Comparison of ENCODE assay signal across 20 cellular contexts in the genomic region with DNA sequence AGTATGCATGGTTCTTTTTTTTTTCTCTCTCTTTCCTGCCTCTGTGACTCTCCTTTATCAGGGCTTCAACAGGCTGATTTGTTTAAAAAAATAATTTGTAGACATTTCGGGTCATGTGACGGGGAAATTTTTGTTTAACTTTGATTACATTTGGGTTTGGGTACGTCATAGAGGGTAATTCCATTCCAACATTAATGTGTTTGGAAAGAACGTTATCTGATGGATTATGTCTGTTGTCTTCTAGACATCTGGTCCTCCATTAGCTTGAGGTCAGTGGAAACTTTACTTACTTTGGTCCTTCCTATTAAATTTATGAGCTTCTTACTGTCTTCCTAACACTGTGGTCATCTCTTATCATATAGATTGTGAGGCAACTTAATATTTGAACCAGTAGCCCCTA.
DNase-seq lines count a peak whose midpoint lies in the region; ATAC-seq and TF ChIP-seq lines count a peak whose summit lies in the region.
"Had no signal": no experiment of that assay in that cellular context is flagged by ENCODE, and none has a peak within 500 bp of the region (broad histone marks: within the 10 kb centered on the region; RNA-seq: fewer than 3 reads in every experiment).

No MANE protein-coding gene starts in this region.

- H3K9me2 ChIP-seq in PC-3 (replicated peaks; ENCODE audit: low read length) = no peaks in the 10 kb centered on the region

- H3K79me2 ChIP-seq in DND-41 (ENCODE audit: insufficient read depth, low read length) (peaks cover 84% of the 10 kb centered on the region), PC-3 (ENCODE audit: low read length) (peaks cover 42% of the 10 kb centered on the region)

- H3K36me3 Mint-ChIP-seq in activated naive CD8-positive, alpha-beta T cell treated with anti-CD3 and anti-CD28 coated beads for 36 hours = peaks cover 49% of the 10 kb centered on the region
- peaks cover 34% of the 10 kb centered on the region for H3K36me3 Mint-ChIP-seq in mesothelial cell of epicardium

- in situ Hi-C loops in IMR-90 (cut with MboI; ENCODE audit: low sequenced_read_pairs) = loop anchor here (25.0 kb wide), 1 partner anchor 524 kb away; no protein-coding TSS in a partner anchor

- H2AFZ ChIP-seq in DND-41 (ENCODE audit: low read depth, low read length) (no peak overlapping the region), IMR-90 (replicated peaks; ENCODE audit: low read length, poor library complexity) (no peak overlapping the region), PC-3 (ENCODE audit: low read length) (no peak overlapping the region)

- H3K27ac ChIP-seq in DND-41 (ENCODE audit: low read length) (0 out of 2 replicates have a peak overlapping the region, but pooled peaks have one; percentile 9), IMR-90 (ENCODE audit: insufficient read depth, low read length) (peak overlapping the region; percentile 46; the same call in 1 of the 2 replicates), PC-3 (ENCODE audit: low read length) (no peak overlapping the region)
- H3K27ac ChIP-seq: C4-2B, HL-60 had no signal

- no peak overlapping the region for H2AK9ac ChIP-seq in IMR-90 (replicated peaks; ENCODE audit: low read depth, low read length, poor library complexity)

- no peaks in the 10 kb centered on the region for H3K9me3 ChIP-seq in DND-41 (ENCODE audit: insufficient read depth, low read length, severe bottlenecking)
- H3K9me3 ChIP-seq in IMR-90 (ENCODE audit: control insufficient read depth, insufficient read depth, low read length) = no peaks in the 10 kb centered on the region
- H3K9me3 ChIP-seq in PC-3 (ENCODE audit: low read length) = no peaks in the 10 kb centered on the region

- no peaks in the 10 kb centered on the region for H3K27me3 ChIP-seq in DND-41 (ENCODE audit: insufficient read depth, low read length, poor library complexity)
- no peaks in the 10 kb centered on the region for H3K27me3 ChIP-seq in IMR-90 (ENCODE audit: control insufficient read depth, insufficient read depth, low read length)
- H3K27me3 ChIP-seq in PC-3 (ENCODE audit: low read length) = no peaks in the 10 kb centered on the region

- no peak overlapping the region for H4K8ac ChIP-seq in IMR-90 (ENCODE audit: low read depth in 2 of 2, low read length in 2 of 2)

- CTCF ChIA-PET in IMR-90 (lab: Yijun Ruan, JAX) = no interaction called here
- CTCF ChIA-PET in PC-3 (lab: Charles Lee) = interaction anchor here (0.7 kb wide), 1 partner anchor 626 kb away, joined by 4 read pairs; no protein-coding TSS in a partner anchor

- TF ChIP-seq POLR2A in IMR-90 (IDR thresholded peaks at IDR 0.05; ENCODE audit: low read depth, low read length) = no peak
- TF ChIP-seq POLR2A in GM18505 (IDR thresholded peaks at IDR 0.05; ENCODE audit: borderline replicate concordance, extremely low read depth, insufficient read depth, insufficient read length) = no peak

- POLR2A ChIA-PET in IMR-90 (lab: Charles Lee; ENCODE audit: unreplicated experiment) (no interaction called here), PC-3 (lab: Charles Lee; ENCODE audit: unreplicated experiment) (no interaction called here)

- BruUV-seq in IMR-90 (replicated peaks; lab: Mats Ljungman, UMichigan) (no TSS peak), PC-3 (replicated peaks; lab: Mats Ljungman, UMichigan) (no TSS peak)

- H3K9me1 ChIP-seq in IMR-90 (ENCODE audit: insufficient read depth, low read length) = no peaks in the 10 kb centered on the region

- ATAC-seq in DND-41 (ENCODE audit: insufficient read depth, low read depth) (no peak), IMR-90 (ENCODE audit: low read depth) (peak; percentile 51), GM18505 (IDR thresholded peaks at IDR 0.05; ENCODE audit: unreplicated experiment) (no peak), PC-3 (no peak)

- H4K91ac ChIP-seq in IMR-90 (ENCODE audit: insufficient read depth, low read depth, low read length) = no peak overlapping the region

- WGBS in IMR-90 (ENCODE audit: extremely low coverage in 2 of 2, insufficient read length in 1 of 2), 2 experiments = no CpG with 5 or more reads among the region's 4 CpGs

- peak overlapping the region; percentile 11 for H3K27ac Mint-ChIP-seq in activated naive CD8-positive, alpha-beta T cell treated with anti-CD3 and anti-CD28 coated beads for 36 hours
- H3K27ac Mint-ChIP-seq in mesothelial cell of epicardium = peak overlapping the region; percentile 86

- H3K36me3 ChIP-seq in DND-41 (ENCODE audit: insufficient read depth, low read length) = peaks cover 69% of the 10 kb centered on the region
- no peaks in the 10 kb centered on the region for H3K36me3 ChIP-seq in IMR-90 (ENCODE audit: control insufficient read depth, insufficient read depth, low read length)
- peaks cover 5% of the 10 kb centered on the region; the same call in 1 of the 2 replicates for H3K36me3 ChIP-seq in PC-3 (ENCODE audit: low read depth, low read length)

- H3K79me1 ChIP-seq in IMR-90 (ENCODE audit: low read depth in 1 of 2, low read length in 2 of 2) = peaks cover 2 to 16% of the 10 kb centered on the region in 2 experiments; a peak in 2 of 4 replicates

- dilution Hi-C loops in IMR-90 (cut with HindIII; ENCODE audit: low sequenced_read_pairs, unreplicated experiment) = no loop called here

- H3K9ac ChIP-seq in DND-41 (ENCODE audit: low read depth, low read length) (no peak overlapping the region), IMR-90 (ENCODE audit: low read depth, low read length) (no peak overlapping the region), PC-3 (ENCODE audit: low read length) (no peak overlapping the region)

- H2BK20ac ChIP-seq in IMR-90 (ENCODE audit: low read depth, low read length) = no peak overlapping the region

- H3K4me1 Mint-ChIP-seq in activated naive CD8-positive, alpha-beta T cell treated with anti-CD3 and anti-CD28 coated beads for 36 hours = peaks cover 39% of the 10 kb centered on the region
- peaks cover 30% of the 10 kb centered on the region for H3K4me1 Mint-ChIP-seq in mesothelial cell of epicardium

- intact Hi-C loops in IMR-90 (cut with micrococcal nuclease) = loop anchor here (5.0 to 10.0 kb wide), 2 partner anchors 371 to 404 kb away; a partner anchor contains a TSS
- intact Hi-C loops in PC-3 (cut with micrococcal nuclease) = loop anchor here (10.0 kb wide), 1 partner anchor 351 kb away; no protein-coding TSS in a partner anchor

- H3K4me3 ChIP-seq in DND-41 (ENCODE audit: low read depth in 1 of 2, low read length in 2 of 2) (no peak overlapping the region), IMR-90 (ENCODE audit: insufficient read depth, low read depth, low read length) (no peak overlapping the region), PC-3 (ENCODE audit: low read length) (no peak overlapping the region)

- no peaks in the 10 kb centered on the region for H3K27me3 Mint-ChIP-seq in activated naive CD8-positive, alpha-beta T cell treated with anti-CD3 and anti-CD28 coated beads for 36 hours
- no peaks in the 10 kb centered on the region for H3K27me3 Mint-ChIP-seq in mesothelial cell of epicardium (ENCODE audit: low read depth)

- TF ChIP-seq CTCF in DND-41 (IDR thresholded peaks at IDR 0.05; ENCODE audit: borderline replicate concordance, extremely low read depth, low read length, poor library complexity, severe bottlenecking) (no peak), IMR-90 (conservative IDR thresholded peaks at IDR 0.05; ENCODE audit: low read depth, low read length) (no peak), mesothelial cell of epicardium (IDR thresholded peaks at IDR 0.05; ENCODE audit: unreplicated experiment) (no peak), PC-3 (conservative IDR thresholded peaks at IDR 0.05; ENCODE audit: low read depth, low read length) (no peak)

- peaks cover 15% of the 10 kb centered on the region; the same call in 1 of the 2 replicates for H4K20me1 ChIP-seq in DND-41 (ENCODE audit: insufficient read depth, low read length)
- H4K20me1 ChIP-seq in IMR-90 (ENCODE audit: insufficient read depth, low read length) = no peaks in the 10 kb centered on the region
- H4K20me1 ChIP-seq in PC-3 (ENCODE audit: low read length) = peaks cover 18% of the 10 kb centered on the region

- no peak overlapping the region for H2AK5ac ChIP-seq in IMR-90 (ENCODE audit: low read depth, low read length)

- peaks cover 2% of the 10 kb centered on the region for H3K9me3 Mint-ChIP-seq in activated naive CD8-positive, alpha-beta T cell treated with anti-CD3 and anti-CD28 coated beads for 36 hours
- peaks cover 16% of the 10 kb centered on the region for H3K9me3 Mint-ChIP-seq in mesothelial cell of epicardium

- H3K4me2 ChIP-seq in DND-41 (ENCODE audit: insufficient read depth, low read length) (no peak overlapping the region), IMR-90 (ENCODE audit: low read depth, low read length) (no peak overlapping the region), PC-3 (ENCODE audit: low read length) (no peak overlapping the region)

- H3K4ac ChIP-seq in IMR-90 (ENCODE audit: low read depth, low read length) = no peak overlapping the region

- H2BK15ac ChIP-seq in IMR-90 (ENCODE audit: low read depth, low read length) = no peak overlapping the region

- H3K18ac ChIP-seq in IMR-90 (ENCODE audit: low read depth, low read length) = no peak overlapping the region

- no peak for TF ChIP-seq RAD21 in IMR-90 (IDR thresholded peaks at IDR 0.05; ENCODE audit: low read length)

- H2BK120ac ChIP-seq in IMR-90 (ENCODE audit: low read depth, low read length) = no peak overlapping the region

- DNase-seq in DND-41 (no peak), IMR-90 (peak; percentile 81), mesothelial cell of epicardium (ENCODE audit: low spot score in 2 of 2, unreplicated experiment in 2 of 2) (no peak), PC-3 (no peak)
- no peak for DNase-seq in activated naive CD8-positive, alpha-beta T cell treated with anti-CD3 and anti-CD28 coated beads for 36 hours
- DNase-seq in NK-92 treated with Interleukin-12 subunit alpha and Interleukin-12 subunit beta, amount 100 ng/mL, for 24 hours (lab: John Stamatoyannopoulos, UW) = no peak
- DNase-seq: ACHN, AML-193, H7, Kasumi-1, NCI-H1092 treated with DMSO at 0.1 percent for 48 hours, NCI-H2081, NCI-H2171 treated with DMSO at 0.1 percent for 48 hours, NCI-H446 treated with DMSO at 0.1 percent for 48 hours, NCI-H774, OCI-M1, SHP77 had no signal

- H3K23ac ChIP-seq in IMR-90 (ENCODE audit: low read depth, low read length) = no peak overlapping the region

- H2BK5ac ChIP-seq in IMR-90 (ENCODE audit: low read depth, low read length, poor library complexity, severe bottlenecking) = peak overlapping the region; percentile 81

- H3K4me3 Mint-ChIP-seq in activated naive CD8-positive, alpha-beta T cell treated with anti-CD3 and anti-CD28 coated beads for 36 hours = no peak overlapping the region
- no peak overlapping the region for H3K4me3 Mint-ChIP-seq in mesothelial cell of epicardium

- no peak overlapping the region for H3K56ac ChIP-seq in IMR-90 (ENCODE audit: extremely low read depth, insufficient read depth, low read length)

- H3K4me1 ChIP-seq in DND-41 (ENCODE audit: insufficient read depth, low read length) (no peaks in the 10 kb centered on the region), IMR-90 (ENCODE audit: control insufficient read depth, insufficient read depth, low read length) (no peaks in the 10 kb centered on the region), PC-3 (ENCODE audit: insufficient read depth, low read length) (peaks cover 23% of the 10 kb centered on the region)

- H3F3A ChIP-seq in PC-3 (ENCODE audit: low read length, unreplicated experiment) = no peaks in the 10 kb centered on the region

- no peak overlapping the region for H4K5ac ChIP-seq in IMR-90 (ENCODE audit: low read depth, low read length)

- no peak overlapping the region for H3K14ac ChIP-seq in IMR-90 (replicated peaks; ENCODE audit: low read depth, low read length)
